Comparison of ENCODE assay signal across 1 cellular context in genomic region chr19:5484398-5485285, GRCh38.
A peak's percentile ranks its signal among the peaks of the same experiment; 100 is the strongest.
TF ChIP-seq lines count a peak whose summit lies in the region.

No MANE protein-coding gene starts in this region.

TF ChIP-seq in HepG2, 621 proteins besides CTCF, POLR2A, EP300 and RAD21 (continued from another document and continues in another):
- TF ChIP-seq FOXO4 (CRISPR knock-in tag; conservative IDR thresholded peaks at IDR 0.05) (no peak), CHD2 (IDR thresholded peaks at IDR 0.05; ENCODE audit: low read depth, low read length) (no peak), REXO4 (CRISPR knock-in tag; IDR thresholded peaks at IDR 0.05; ENCODE audit: borderline replicate concordance) (no peak), ZNF331 (CRISPR knock-in tag; IDR thresholded peaks at IDR 0.05) (peak; percentile 89; the same call in 1 of the 2 replicates), ZNF484 (CRISPR knock-in tag; IDR thresholded peaks at IDR 0.05; ENCODE audit: borderline replicate concordance, low read depth) (no peak), MBNL3 (CRISPR knock-in tag; conservative IDR thresholded peaks at IDR 0.05) (no peak), ZHX2 (IDR thresholded peaks at IDR 0.05; ENCODE audit: low read depth) (no peak), ZHX2 (CRISPR knock-in tag; IDR thresholded peaks at IDR 0.05; ENCODE audit: borderline replicate concordance) (no peak), TP53 (CRISPR knock-in tag; conservative IDR thresholded peaks at IDR 0.05) (no peak), HOMEZ (CRISPR knock-in tag; IDR thresholded peaks at IDR 0.05; ENCODE audit: low read depth) (no peak), MAFG (CRISPR knock-in tag; IDR thresholded peaks at IDR 0.05) (no peak), THAP11 (CRISPR knock-in tag; IDR thresholded peaks at IDR 0.05) (0 out of 2 replicates have a peak, but pooled peaks have one; percentile 30), DMAP1 (CRISPR knock-in tag; IDR thresholded peaks at IDR 0.05) (0 out of 2 replicates have a peak, but pooled peaks have one; percentile 41), POLR2AphosphoS2 (IDR thresholded peaks at IDR 0.05; ENCODE audit: low read depth, low read length) (no peak), MIER2 (CRISPR knock-in tag; IDR thresholded peaks at IDR 0.05) (no peak), ZNF780A (CRISPR knock-in tag; IDR thresholded peaks at IDR 0.05) (no peak), SIX1 (CRISPR knock-in tag; IDR thresholded peaks at IDR 0.05; ENCODE audit: borderline replicate concordance) (no peak), THAP7 (CRISPR knock-in tag; IDR thresholded peaks at IDR 0.05) (no peak), MIXL1 (CRISPR knock-in tag; IDR thresholded peaks at IDR 0.05) (peak; percentile 41; the same call in 1 of the 2 replicates), ZFP91 (CRISPR knock-in tag; IDR thresholded peaks at IDR 0.05; ENCODE audit: borderline replicate concordance) (peak; percentile 45; the same call in 1 of the 2 replicates), SNAI1 (CRISPR knock-in tag; IDR thresholded peaks at IDR 0.05; ENCODE audit: borderline replicate concordance) (no peak), TBL1XR1 (IDR thresholded peaks at IDR 0.05; ENCODE audit: borderline replicate concordance, low read length, partially characterized antibody) (no peak), TEAD2 (CRISPR knock-in tag; IDR thresholded peaks at IDR 0.05) (no peak), DMTF1 (CRISPR knock-in tag; IDR thresholded peaks at IDR 0.05) (no peak), ZNF556 (CRISPR knock-in tag; IDR thresholded peaks at IDR 0.05; ENCODE audit: borderline replicate concordance) (no peak), ZNF724P (CRISPR knock-in tag; IDR thresholded peaks at IDR 0.05; ENCODE audit: borderline replicate concordance) (no peak), ZFP37 (CRISPR knock-in tag; IDR thresholded peaks at IDR 0.05; ENCODE audit: borderline replicate concordance) (no peak), CREM (IDR thresholded peaks at IDR 0.05) (peak; percentile 54; the same call in 1 of the 2 replicates), CREM (CRISPR knock-in tag; IDR thresholded peaks at IDR 0.05) (no peak), SNAPC4 (CRISPR knock-in tag; IDR thresholded peaks at IDR 0.05) (no peak), ZSCAN20 (CRISPR knock-in tag; IDR thresholded peaks at IDR 0.05; ENCODE audit: borderline replicate concordance) (no peak), KMT2B (CRISPR knock-in tag; IDR thresholded peaks at IDR 0.05) (no peak)
- TF ChIP-seq, protein P1, sequence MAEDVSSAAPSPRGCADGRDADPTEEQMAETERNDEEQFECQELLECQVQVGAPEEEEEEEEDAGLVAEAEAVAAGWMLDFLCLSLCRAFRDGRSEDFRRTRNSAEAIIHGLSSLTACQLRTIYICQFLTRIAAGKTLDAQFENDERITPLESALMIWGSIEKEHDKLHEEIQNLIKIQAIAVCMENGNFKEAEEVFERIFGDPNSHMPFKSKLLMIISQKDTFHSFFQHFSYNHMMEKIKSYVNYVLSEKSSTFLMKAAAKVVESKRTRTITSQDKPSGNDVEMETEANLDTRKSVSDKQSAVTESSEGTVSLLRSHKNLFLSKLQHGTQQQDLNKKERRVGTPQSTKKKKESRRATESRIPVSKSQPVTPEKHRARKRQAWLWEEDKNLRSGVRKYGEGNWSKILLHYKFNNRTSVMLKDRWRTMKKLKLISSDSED (CRISPR knock-in tag; IDR thresholded peaks at IDR 0.05): no peak
- TF ChIP-seq, protein P2, sequence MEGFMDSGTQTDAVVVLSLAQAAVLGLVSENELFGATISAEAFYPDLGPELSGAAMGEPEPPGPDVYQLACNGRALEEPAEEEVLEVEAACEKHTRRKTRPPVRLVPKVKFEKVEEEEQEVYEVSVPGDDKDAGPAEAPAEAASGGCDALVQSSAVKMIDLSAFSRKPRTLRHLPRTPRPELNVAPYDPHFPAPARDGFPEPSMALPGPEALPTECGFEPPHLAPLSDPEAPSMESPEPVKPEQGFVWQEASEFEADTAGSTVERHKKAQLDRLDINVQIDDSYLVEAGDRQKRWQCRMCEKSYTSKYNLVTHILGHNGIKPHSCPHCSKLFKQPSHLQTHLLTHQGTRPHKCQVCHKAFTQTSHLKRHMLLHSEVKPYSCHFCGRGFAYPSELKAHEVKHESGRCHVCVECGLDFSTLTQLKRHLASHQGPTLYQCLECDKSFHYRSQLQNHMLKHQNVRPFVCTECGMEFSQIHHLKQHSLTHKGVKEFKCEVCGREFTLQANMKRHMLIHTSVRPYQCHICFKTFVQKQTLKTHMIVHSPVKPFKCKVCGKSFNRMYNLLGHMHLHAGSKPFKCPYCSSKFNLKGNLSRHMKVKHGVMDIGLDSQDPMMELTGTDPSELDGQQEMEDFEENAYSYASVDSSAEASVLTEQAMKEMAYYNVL (CRISPR knock-in tag; IDR thresholded peaks at IDR 0.05; ENCODE audit: borderline replicate concordance): 0 out of 2 replicates have a peak, but pooled peaks have one; percentile 29
- TF ChIP-seq, protein P3, sequence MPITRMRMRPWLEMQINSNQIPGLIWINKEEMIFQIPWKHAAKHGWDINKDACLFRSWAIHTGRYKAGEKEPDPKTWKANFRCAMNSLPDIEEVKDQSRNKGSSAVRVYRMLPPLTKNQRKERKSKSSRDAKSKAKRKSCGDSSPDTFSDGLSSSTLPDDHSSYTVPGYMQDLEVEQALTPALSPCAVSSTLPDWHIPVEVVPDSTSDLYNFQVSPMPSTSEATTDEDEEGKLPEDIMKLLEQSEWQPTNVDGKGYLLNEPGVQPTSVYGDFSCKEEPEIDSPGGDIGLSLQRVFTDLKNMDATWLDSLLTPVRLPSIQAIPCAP (CRISPR knock-in tag; IDR thresholded peaks at IDR 0.05; ENCODE audit: low read depth): no peak
